23 cellular contexts compared by ENCODE assay signal in the genomic region with DNA sequence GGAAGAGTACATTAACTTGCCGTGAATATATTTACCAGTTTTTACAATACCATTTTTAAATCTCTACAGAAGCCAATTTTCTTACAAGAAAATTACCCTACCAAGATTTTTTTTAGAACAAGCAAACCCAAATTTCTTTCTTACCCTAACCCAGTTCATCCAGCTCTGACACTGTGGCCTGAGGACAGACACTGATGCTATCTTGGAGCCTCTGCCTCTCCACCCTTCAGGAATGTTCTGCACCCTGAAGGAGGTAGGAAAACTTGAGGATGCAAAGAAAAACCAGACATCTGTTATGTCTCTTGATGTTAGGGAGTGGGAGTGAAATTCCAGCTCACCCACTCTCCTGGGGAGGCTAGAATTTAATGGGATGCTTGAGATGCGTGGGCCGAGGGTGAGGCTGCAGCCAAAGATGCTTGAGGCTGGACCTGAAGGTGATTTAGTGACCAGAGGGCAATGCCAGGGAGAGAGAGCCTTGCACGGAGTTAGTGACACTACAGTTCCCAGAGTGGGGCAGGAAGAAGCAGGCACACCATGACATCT.
"Had no signal": no experiment of that assay in that cellular context is flagged by ENCODE, and none has a peak within 500 bp of the region (broad histone marks: within the 10 kb centered on the region; RNA-seq: fewer than 3 reads in every experiment).

No MANE protein-coding gene starts in this region.

- H3K27ac Mint-ChIP-seq: activated naive CD4-positive, alpha-beta T cell treated with anti-CD3 and anti-CD28 coated beads for 36 hours; activated naive CD8-positive, alpha-beta T cell treated with anti-CD3 and anti-CD28 coated beads, Interleukin-2, amount 50 U/mL, for 24 hours; activated T-helper 2 cell treated with anti-CD3 and anti-CD28 coated beads, Interferon-gamma antibody, Interleukin-2, Interleukin-4, amounts not matched to agents 10 μg/mL and 5 μg/mL and 100 μg/mL, durations not matched to agents 14 hours and 24 hours and 36 hours; dendritic cell treated with granulocyte-macrophage colony-stimulating factor and Interleukin-4, amounts not matched to agents 40 ng/mL and 50 ng/mL, for 4 days; stimulated activated memory B cell treated with anti-CD40 and anti-IgM and Interleukin-4, amounts not matched to agents 10 μg/mL and 1 μg/mL and 100 μg/mL, for 72 hours; WTC11 had no signal

- H3K27me3 ChIP-seq: pancreas, stomach, suprapubic skin, tibial nerve, uterus had no signal

- H3K9me3 Mint-ChIP-seq: activated naive CD4-positive, alpha-beta T cell treated with anti-CD3 and anti-CD28 coated beads for 36 hours; activated naive CD8-positive, alpha-beta T cell treated with anti-CD3 and anti-CD28 coated beads, Interleukin-2, amount 50 U/mL, for 24 hours; activated T-cell treated with anti-CD3 and anti-CD28 coated beads, Interleukin-2, amount 50 U/mL, for 4 hours; activated T-helper 2 cell treated with anti-CD3 and anti-CD28 coated beads, Interferon-gamma antibody, Interleukin-2, Interleukin-4, amounts not matched to agents 10 μg/mL and 5 μg/mL and 100 μg/mL, durations not matched to agents 14 hours and 24 hours and 36 hours; brain; natural killer cell; stimulated activated memory B cell treated with anti-CD40 and anti-IgM and Interleukin-4, amounts not matched to agents 10 μg/mL and 1 μg/mL and 100 μg/mL, for 72 hours; WTC11 had no signal

- H3K27me3 Mint-ChIP-seq: activated naive CD8-positive, alpha-beta T cell treated with anti-CD3 and anti-CD28 coated beads, Interleukin-2, amount 50 U/mL, for 24 hours had no signal

- H3K4me1 Mint-ChIP-seq: stimulated activated memory B cell treated with anti-CD40 and anti-IgM and Interleukin-4, amounts not matched to agents 10 μg/mL and 1 μg/mL and 100 μg/mL, for 72 hours had no signal

- DNase-seq: activated CD8-positive, alpha-beta memory T cell treated with anti-CD3 and anti-CD28 coated beads, Interleukin-2, amount 50 U/mL, for 4 hours; activated naive CD4-positive, alpha-beta T cell treated with anti-CD3 and anti-CD28 coated beads for 36 hours; activated naive CD8-positive, alpha-beta T cell treated with anti-CD3 and anti-CD28 coated beads, Interleukin-2, amount 50 U/mL, for 24 hours; activated T-cell treated with anti-CD3 and anti-CD28 coated beads, Interleukin-2, amount 50 U/mL, for 4 hours; anterior cingulate cortex; effector CD4-positive, alpha-beta T cell; hypothalamus; lower lobe of right lung; natural killer cell; pancreas; psoas muscle; right cardiac atrium; stomach; T1000 had no signal

- H3K36me3 ChIP-seq: lower lobe of right lung, pancreas, stomach, suprapubic skin, tibial nerve, uterus had no signal

- H3K4me1 ChIP-seq: pancreas, uterus had no signal

- H3K4me3 Mint-ChIP-seq: activated naive CD4-positive, alpha-beta T cell treated with anti-CD3 and anti-CD28 coated beads for 36 hours; activated naive CD8-positive, alpha-beta T cell treated with anti-CD3 and anti-CD28 coated beads, Interleukin-2, amount 50 U/mL, for 24 hours; activated T-cell treated with anti-CD3 and anti-CD28 coated beads, Interleukin-2, amount 50 U/mL, for 4 hours; brain; dendritic cell treated with granulocyte-macrophage colony-stimulating factor and Interleukin-4, amounts not matched to agents 40 ng/mL and 50 ng/mL, for 4 days; natural killer cell; stimulated activated memory B cell treated with anti-CD40 and anti-IgM and Interleukin-4, amounts not matched to agents 10 μg/mL and 1 μg/mL and 100 μg/mL, for 72 hours; WTC11 had no signal

- H3K36me3 Mint-ChIP-seq: brain; natural killer cell; stimulated activated memory B cell treated with anti-CD40 and anti-IgM and Interleukin-4, amounts not matched to agents 10 μg/mL and 1 μg/mL and 100 μg/mL, for 72 hours; WTC11 had no signal

- H3K4me3 ChIP-seq: lower lobe of right lung, pancreas, psoas muscle, skin epidermis, stomach, suprapubic skin, tibial nerve, uterus had no signal

- H3K27ac ChIP-seq: lower lobe of right lung, pancreas, psoas muscle, skin epidermis, stomach, suprapubic skin, tibial nerve, uterus had no signal

- H3K9me3 ChIP-seq: lower lobe of right lung, pancreas, psoas muscle, stomach, suprapubic skin, tibial nerve, uterus had no signal
